Comparison of ENCODE assay signal across 8 cellular contexts in the genomic region with DNA sequence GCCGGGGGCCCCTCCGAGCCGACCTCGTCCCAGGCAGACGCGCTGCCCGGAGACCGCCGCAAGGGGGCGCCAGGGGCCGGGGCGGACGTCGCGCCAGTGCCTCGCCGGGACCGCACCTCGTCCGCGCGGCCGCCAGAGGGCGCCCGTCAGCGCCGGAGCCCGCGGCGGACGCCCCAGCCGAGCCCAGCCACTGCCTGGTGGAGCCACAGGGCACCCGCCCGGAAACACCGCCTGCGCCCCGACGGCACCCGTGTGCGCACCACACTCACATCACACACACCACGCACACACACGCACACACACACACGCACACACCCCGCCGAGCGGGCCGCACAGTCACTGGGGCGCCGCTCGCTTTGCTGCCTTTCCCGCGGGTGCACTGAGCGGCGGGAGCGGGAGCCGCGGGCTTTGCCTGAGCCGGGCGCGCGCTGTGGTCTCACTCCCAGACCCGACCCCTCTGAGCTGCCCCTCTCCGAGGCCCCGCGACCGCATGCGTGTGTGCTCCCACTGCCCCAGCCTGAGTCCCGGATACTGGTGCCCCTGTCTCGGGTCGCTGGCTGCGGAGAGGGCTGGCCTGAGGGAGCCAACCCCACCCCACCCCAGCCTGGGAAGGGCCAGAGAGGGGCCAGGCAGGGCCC.
DNase-seq lines count a peak whose midpoint lies in the region; ATAC-seq, FAIRE-seq and TF ChIP-seq lines count a peak whose summit lies in the region.

No MANE protein-coding gene starts in this region.

- POLR2A ChIA-PET in CD4-positive, alpha-beta memory T cell (lab: Charles Lee; ENCODE audit: partially characterized antibody): no interaction called here
- POLR2A ChIA-PET in GM12878 (lab: Charles Lee): no interaction called here

- DNase-seq in CD4-positive, alpha-beta memory T cell: peak in 4 of 5 donors; percentile 28 to 54 (median 40)
- DNase-seq in SK-MEL-5 (ENCODE audit: low read depth, low spot score): peak; percentile 52
- no peak for DNase-seq in GM12878 (ENCODE audit: low read depth, low spot score)
- DNase-seq in iPS-NIHi7 (ENCODE audit: extremely low spot score): peak; percentile 89
- peak; percentile 60 for DNase-seq in small intestine
- DNase-seq in effector CD8-positive, alpha-beta T cell (lab: John Stamatoyannopoulos, UW): no peak

- no peaks in the 10 kb centered on the region for H3K36me3 Mint-ChIP-seq in CD4-positive, alpha-beta memory T cell

- H3K9me3 Mint-ChIP-seq in CD4-positive, alpha-beta memory T cell: peaks cover 0 to 4% (median under 1%) of the 10 kb centered on the region in 8 donors

- no peaks in the 10 kb centered on the region for H3K36me3 ChIP-seq in CD4-positive, alpha-beta memory T cell (ENCODE audit: insufficient read depth, low read length)
- H3K36me3 ChIP-seq in GM12878 (ENCODE audit: control insufficient read depth in 2 of 2, insufficient read depth in 2 of 2, low read length in 1 of 2) (no peaks in the 10 kb centered on the region), small intestine (ENCODE audit: control insufficient read depth in 2 of 2, insufficient read depth in 2 of 2, low read length in 2 of 2) (no peaks in the 10 kb centered on the region)

- peak; percentile 49 to 89 (median 68); a peak in 5 of 6 replicates for TF ChIP-seq CTCF in GM12878 (IDR thresholded peaks at IDR 0.05 in 2 of 3, conservative IDR thresholded peaks at IDR 0.05 in 1 of 3; ENCODE audit: control insufficient read depth in 2 of 3, extremely low read depth in 1 of 3, insufficient read depth in 1 of 3, low read depth in 3 of 3, low read length in 3 of 3)

- peak overlapping the region; percentile 22; the same call in 1 of the 2 replicates for H3K4me2 ChIP-seq in GM12878 (ENCODE audit: control insufficient read depth, insufficient read depth)

- no peaks in the 10 kb centered on the region for H3K27me3 ChIP-seq in CD4-positive, alpha-beta memory T cell (ENCODE audit: insufficient read depth, low read length)
- H3K27me3 ChIP-seq in GM12878 (replicated peaks in 1 of 2; ENCODE audit: control insufficient read depth in 2 of 2, insufficient read depth in 2 of 2, low read length in 1 of 2): no peaks in the 10 kb centered on the region; a peak in 1 of 4 replicates
- H3K27me3 ChIP-seq in small intestine (ENCODE audit: control insufficient read depth in 2 of 2, insufficient read depth in 2 of 2, low read length in 2 of 2): peaks cover 0 to 4% of the 10 kb centered on the region in 2 donors

- H2AFZ ChIP-seq in GM12878 (ENCODE audit: control insufficient read depth, low read depth, low read length): no peak overlapping the region

- no TSS peak for BruUV-seq in GM12878 (replicated peaks; lab: Mats Ljungman, UMichigan)

- no peaks in the 10 kb centered on the region for H3K79me2 ChIP-seq in GM12878 (ENCODE audit: control insufficient read depth, insufficient read depth, low read length)

- SMC1A ChIA-PET in GM12878 (lab: Charles Lee; ENCODE audit: uncharacterized antibody, unreplicated experiment): no interaction called here

- intact Hi-C loops in CD4-positive, alpha-beta memory T cell (cut with micrococcal nuclease): no loop called here
- intact Hi-C loops in GM12878 (cut with micrococcal nuclease; ENCODE audit: unreplicated experiment): no loop called here

- no peak overlapping the region for H3K4me3 ChIP-seq in CD4-positive, alpha-beta memory T cell (ENCODE audit: low read length in 2 of 2)
- H3K4me3 ChIP-seq in GM12878 (no peak overlapping the region), small intestine (ENCODE audit: low read depth in 1 of 2, low read length in 2 of 2) (peak overlapping the region in 1 of 2 donors; percentile 26)

- TF ChIP-seq RAD21 in GM12878 (IDR thresholded peaks at IDR 0.05; ENCODE audit: insufficient read depth, low read depth, low read length): peak; percentile 55

- no peak for TF ChIP-seq POLR2A in GM12878 (IDR thresholded peaks at IDR 0.05; ENCODE audit: low read depth, low read length)

- WGBS in GM12878 (ENCODE audit: insufficient coverage, insufficient replicate concordance, low lambda C conversion rate, missing lambda C conversion rate): 27% methylated on average over 51 of the region's 71 CpGs
- WGBS in small intestine, 3 donors: 1 to 6% (median 1%) methylated on average over 24 to 71 of the region's 71 CpGs

- no peak for FAIRE-seq in GM12878 (lab: Jason Lieb, UNC)
- FAIRE-seq in small intestine (lab: Jason Lieb, UNC): no peak

- H3K27ac Mint-ChIP-seq in CD4-positive, alpha-beta memory T cell: no peak overlapping the region

- H3K4me1 Mint-ChIP-seq in CD4-positive, alpha-beta memory T cell: peaks cover 0 to 9% (median under 1%) of the 10 kb centered on the region in 4 donors

- H3K27me3 Mint-ChIP-seq in CD4-positive, alpha-beta memory T cell: peaks cover 22 to 32% of the 10 kb centered on the region in 2 donors

- RAD21 ChIA-PET in GM12878 (lab: Charles Lee; ENCODE audit: unreplicated experiment): no interaction called here

- no peak overlapping the region for H3K27ac ChIP-seq in CD4-positive, alpha-beta memory T cell (ENCODE audit: low read depth, low read length)
- H3K27ac ChIP-seq in GM12878 (ENCODE audit: control insufficient read depth, insufficient read depth): no peak overlapping the region
- no peak overlapping the region for H3K27ac ChIP-seq in small intestine (ENCODE audit: low read depth in 1 of 2, low read length in 1 of 2)

- H3K9me3 ChIP-seq in CD4-positive, alpha-beta memory T cell (ENCODE audit: control insufficient read depth in 1 of 2, low read length in 2 of 2): no peaks in the 10 kb centered on the region
- H3K9me3 ChIP-seq in GM12878 (replicated peaks; ENCODE audit: control insufficient read depth, insufficient read depth, low read length) (no peaks in the 10 kb centered on the region), small intestine (ENCODE audit: control insufficient read depth, low read depth) (no peaks in the 10 kb centered on the region)

- no peak overlapping the region for H3K9ac ChIP-seq in GM12878 (ENCODE audit: control insufficient read depth, insufficient read depth, low read length)

- H4K20me1 ChIP-seq in GM12878 (ENCODE audit: control insufficient read depth, insufficient read depth): no peaks in the 10 kb centered on the region

- ATAC-seq in GM19397 (IDR thresholded peaks at IDR 0.05; ENCODE audit: unreplicated experiment) (peak; percentile 93), HG03439 (IDR thresholded peaks at IDR 0.05; ENCODE audit: unreplicated experiment) (peak; percentile 88), GM12878 (peak; percentile 98)

- TF ChIP-seq EP300 in GM12878 (IDR thresholded peaks at IDR 0.05; ENCODE audit: borderline replicate concordance in 1 of 2, control insufficient read depth in 1 of 2, low read depth in 2 of 2, low read length in 2 of 2): no peak

- CTCF ChIA-PET in CD4-positive, alpha-beta memory T cell (lab: Charles Lee; ENCODE audit: partially characterized antibody): no interaction called here
- CTCF ChIA-PET in GM12878 (lab: Yijun Ruan, JAX): interaction anchor here (0.6 kb wide), 1 partner anchor 833 kb away, joined by 4 read pairs; no protein-coding TSS in a partner anchor

- in situ Hi-C loops in SK-MEL-5 (cut with HindIII; ENCODE audit: low pct_unique_long_range_greater_than_20kb, low sequenced_read_pairs): no loop called here
- in situ Hi-C loops in GM12878 (cut with MboI): no loop called here

- H3K4me1 ChIP-seq in CD4-positive, alpha-beta memory T cell (ENCODE audit: insufficient read depth, low read length): peaks cover 4% of the 10 kb centered on the region
- H3K4me1 ChIP-seq in GM12878 (ENCODE audit: control insufficient read depth, insufficient read depth, low read length) (no peaks in the 10 kb centered on the region), small intestine (ENCODE audit: control insufficient read depth in 2 of 2, insufficient read depth in 1 of 2, low read depth in 1 of 2, low read length in 1 of 2) (no peaks in the 10 kb centered on the region)

- H3K4me3 Mint-ChIP-seq in CD4-positive, alpha-beta memory T cell: peak overlapping the region in 2 of 8 donors; percentile 5 to 62

TF ChIP-seq in GM12878, 131 proteins besides CTCF, POLR2A, EP300 and RAD21 (continues in another document):
- TF ChIP-seq ZNF384 (IDR thresholded peaks at IDR 0.05; ENCODE audit: borderline replicate concordance, low read depth, low read length) (no peak), LARP7 (IDR thresholded peaks at IDR 0.05) (peak; percentile 82), FOS (IDR thresholded peaks at IDR 0.05; ENCODE audit: borderline replicate concordance, extremely low read depth, insufficient read length) (no peak), SMAD1 (IDR thresholded peaks at IDR 0.05; ENCODE audit: low read depth, partially characterized antibody) (no peak), MYC (IDR thresholded peaks at IDR 0.05; ENCODE audit: insufficient read depth, insufficient read length, insufficient replicate concordance, low read length, severe bottlenecking) (no peak), CHD2 (IDR thresholded peaks at IDR 0.05; ENCODE audit: borderline replicate concordance, low read depth, low read length) (no peak), ZZZ3 (IDR thresholded peaks at IDR 0.05; ENCODE audit: control insufficient read depth, insufficient read length, low read depth) (no peak), STAT1 (conservative IDR thresholded peaks at IDR 0.05) (no peak), JUNB (IDR thresholded peaks at IDR 0.05) (no peak)
- TF ChIP-seq, protein P1, sequence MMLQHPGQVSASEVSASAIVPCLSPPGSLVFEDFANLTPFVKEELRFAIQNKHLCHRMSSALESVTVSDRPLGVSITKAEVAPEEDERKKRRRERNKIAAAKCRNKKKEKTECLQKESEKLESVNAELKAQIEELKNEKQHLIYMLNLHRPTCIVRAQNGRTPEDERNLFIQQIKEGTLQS (IDR thresholded peaks at IDR 0.05; ENCODE audit: borderline replicate concordance, extremely low read depth, low read depth, low read length): no peak
- TF ChIP-seq, protein P2, sequence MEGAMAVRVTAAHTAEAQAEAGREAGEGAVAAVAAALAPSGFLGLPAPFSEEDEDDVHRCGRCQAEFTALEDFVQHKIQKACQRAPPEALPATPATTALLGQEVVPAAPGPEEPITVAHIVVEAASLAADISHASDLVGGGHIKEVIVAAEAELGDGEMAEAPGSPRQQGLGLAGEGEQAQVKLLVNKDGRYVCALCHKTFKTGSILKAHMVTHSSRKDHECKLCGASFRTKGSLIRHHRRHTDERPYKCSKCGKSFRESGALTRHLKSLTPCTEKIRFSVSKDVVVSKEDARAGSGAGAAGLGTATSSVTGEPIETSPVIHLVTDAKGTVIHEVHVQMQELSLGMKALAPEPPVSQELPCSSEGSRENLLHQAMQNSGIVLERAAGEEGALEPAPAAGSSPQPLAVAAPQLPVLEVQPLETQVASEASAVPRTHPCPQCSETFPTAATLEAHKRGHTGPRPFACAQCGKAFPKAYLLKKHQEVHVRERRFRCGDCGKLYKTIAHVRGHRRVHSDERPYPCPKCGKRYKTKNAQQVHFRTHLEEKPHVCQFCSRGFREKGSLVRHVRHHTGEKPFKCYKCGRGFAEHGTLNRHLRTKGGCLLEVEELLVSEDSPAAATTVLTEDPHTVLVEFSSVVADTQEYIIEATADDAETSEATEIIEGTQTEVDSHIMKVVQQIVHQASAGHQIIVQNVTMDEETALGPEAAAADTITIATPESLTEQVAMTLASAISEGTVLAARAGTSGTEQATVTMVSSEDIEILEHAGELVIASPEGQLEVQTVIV (IDR thresholded peaks at IDR 0.05; ENCODE audit: borderline replicate concordance, partially characterized antibody): no peak

Comparison
In these comparisons a context has a peak if more than half of its experiments do, and no peak if none do; other contexts are left out.
1. DNase-seq: peak in CD4-positive, alpha-beta memory T cell (4 of 5), SK-MEL-5 (single experiment), iPS-NIHi7 (single experiment) and small intestine (single experiment); none in GM12878 (single experiment) and effector CD8-positive, alpha-beta T cell (single experiment).
2. Peak in every context shown above with its lines, with median percentiles within 50 percentile points of each other: ATAC-seq.